ENCODE assay signal across 18 cellular contexts in genomic region chr2:207119048-207119447, GRCh38. TPM values are rescaled to one million over a fixed set of nuclear protein-coding genes. Genes with fewer than 3 reads are reported as not detected.
DNase-seq lines count a peak whose midpoint lies in the region; ATAC-seq, FAIRE-seq and TF ChIP-seq lines count a peak whose summit lies in the region.
"Had no signal": no experiment of that assay in that cellular context is flagged by ENCODE, and none has a peak within 500 bp of the region (broad histone marks: within the 10 kb centered on the region; RNA-seq: fewer than 3 reads in every experiment).

No MANE protein-coding gene starts in this region.

- H3K36me3 ChIP-seq in SK-N-SH (replicated peaks in 1 of 2; ENCODE audit: control insufficient read depth in 1 of 2, insufficient read depth in 2 of 2, low read length in 1 of 2): peaks cover 26 to 46% of the 10 kb centered on the region in 2 experiments
- H3K36me3 ChIP-seq in PC-3 (ENCODE audit: low read depth, low read length): no peaks in the 10 kb centered on the region
- H3K36me3 ChIP-seq in endothelial cell of umbilical vein (ENCODE audit: control insufficient read depth in 2 of 2, extremely low read depth in 1 of 2, insufficient read depth in 2 of 2, low read length in 2 of 2): peaks cover 6 to 7% of the 10 kb centered on the region in 2 experiments
- H3K36me3 ChIP-seq in Peyer's patch: peaks cover 0 to 20% (median 0%) of the 10 kb centered on the region in 3 donors
- H3K36me3 ChIP-seq in tibial nerve: peaks cover 0 to 23% (median 0%) of the 10 kb centered on the region in 3 donors

- H3K4me3 ChIP-seq in SK-N-SH (ENCODE audit: low read depth in 2 of 2, low read length in 1 of 2): no peak overlapping the region
- no peak overlapping the region for H3K4me3 ChIP-seq in PC-3 (ENCODE audit: low read length)
- no peak overlapping the region for H3K4me3 ChIP-seq in endothelial cell of umbilical vein (replicated peaks in 1 of 3; ENCODE audit: insufficient read depth in 1 of 3, low read depth in 1 of 3, low read length in 3 of 3)
- H3K4me3 ChIP-seq in Peyer's patch: no peak overlapping the region
- no peak overlapping the region for H3K4me3 ChIP-seq in tibial nerve
- H3K4me3 ChIP-seq: GM23248 had no signal

- dilution Hi-C loops in endothelial cell of umbilical vein (cut with MboI; ENCODE audit: extremely low pct_ligation_motif_present, low sequenced_read_pairs): no loop called here

- H3K4me1 ChIP-seq in SK-N-SH (ENCODE audit: control insufficient read depth in 1 of 2, insufficient read depth in 2 of 2, low read depth in 1 of 2, low read length in 1 of 2) (peaks cover 39 to 65% of the 10 kb centered on the region in 2 experiments), PC-3 (ENCODE audit: insufficient read depth, low read length) (peaks cover 32% of the 10 kb centered on the region), endothelial cell of umbilical vein (ENCODE audit: control insufficient read depth, extremely low read depth, insufficient read depth, low read length) (peaks cover 46% of the 10 kb centered on the region), Peyer's patch (no peaks in the 10 kb centered on the region), tibial nerve (peaks cover 0 to 70% (median 17%) of the 10 kb centered on the region in 4 donors)

- H3K27me3 Mint-ChIP-seq in osteocyte (ENCODE audit: unreplicated experiment): no peaks in the 10 kb centered on the region

- TF ChIP-seq CTCF in SK-N-SH (IDR thresholded peaks at IDR 0.05) (no peak), PC-3 (conservative IDR thresholded peaks at IDR 0.05; ENCODE audit: low read depth, low read length) (no peak), endothelial cell of umbilical vein (IDR thresholded peaks at IDR 0.05; ENCODE audit: extremely low read depth in 1 of 2, insufficient read depth in 1 of 2, low read depth in 1 of 2, low read length in 2 of 2) (no peak), osteocyte (IDR thresholded peaks at IDR 0.05) (no peak), Peyer's patch (IDR thresholded peaks at IDR 0.05) (no peak), tibial nerve (IDR thresholded peaks at IDR 0.05) (no peak)

- H3K27ac ChIP-seq in SK-N-SH (ENCODE audit: low read depth in 2 of 2, low read length in 1 of 2) (peak overlapping the region; percentile 18 to 51), PC-3 (ENCODE audit: low read length) (no peak overlapping the region), endothelial cell of umbilical vein (ENCODE audit: insufficient read depth, low read depth, low read length) (no peak overlapping the region), Peyer's patch (no peak overlapping the region), tibial nerve (no peak overlapping the region)
- H3K27ac ChIP-seq: GM23248, HL-60 had no signal

- TF ChIP-seq EP300 in SK-N-SH (IDR thresholded peaks at IDR 0.05; ENCODE audit: borderline replicate concordance in 1 of 2, low read depth in 1 of 2, low read length in 1 of 2): no peak
- TF ChIP-seq EP300 in tibial nerve (IDR thresholded peaks at IDR 0.05): no peak

- no peaks in the 10 kb centered on the region for H3K9me2 ChIP-seq in SK-N-SH
- H3K9me2 ChIP-seq in PC-3 (replicated peaks; ENCODE audit: low read length): no peaks in the 10 kb centered on the region

- H3K27ac Mint-ChIP-seq in osteocyte (ENCODE audit: unreplicated experiment): peak overlapping the region; percentile 23
- H3K27ac Mint-ChIP-seq: CD8-positive, alpha-beta T cell had no signal

- H3K9me1 ChIP-seq in endothelial cell of umbilical vein (replicated peaks; ENCODE audit: control insufficient read depth, extremely low read depth, insufficient read depth, low read length): no peaks in the 10 kb centered on the region

- intact Hi-C loops in PC-3 (cut with micrococcal nuclease): no loop called here
- intact Hi-C loops in endothelial cell of umbilical vein (cut with micrococcal nuclease): no loop called here

- CTCF ChIA-PET in SK-N-SH (lab: Yijun Ruan, JAX) (interaction anchor here (0.6 to 2.6 kb wide), 4 partner anchors 13 to 319 kb away, joined by 3 to 7 read pairs (median 3); no protein-coding TSS in a partner anchor), PC-3 (lab: Charles Lee) (no interaction called here), endothelial cell of umbilical vein (lab: Charles Lee) (no interaction called here)

- peaks cover 100% of the 10 kb centered on the region for H4K20me1 ChIP-seq in SK-N-SH (ENCODE audit: insufficient read depth)
- no peaks in the 10 kb centered on the region for H4K20me1 ChIP-seq in PC-3 (ENCODE audit: low read length)
- H4K20me1 ChIP-seq in endothelial cell of umbilical vein (replicated peaks; ENCODE audit: control insufficient read depth, extremely low read depth, insufficient read depth, low read length): no peaks in the 10 kb centered on the region

- ATAC-seq in SK-N-SH treated with all-trans-retinoic acid at 6 μM for 48 hours: no peak
- ATAC-seq in PC-3: peak; percentile 59
- ATAC-seq: CD8-positive, alpha-beta T cell; HCT116 had no signal

- no peaks in the 10 kb centered on the region for H3K27me3 ChIP-seq in SK-N-SH (ENCODE audit: insufficient read depth)
- no peaks in the 10 kb centered on the region for H3K27me3 ChIP-seq in PC-3 (ENCODE audit: low read length)
- H3K27me3 ChIP-seq in endothelial cell of umbilical vein (ENCODE audit: control insufficient read depth in 2 of 2, insufficient read depth in 2 of 2, low read length in 2 of 2): no peaks in the 10 kb centered on the region
- no peaks in the 10 kb centered on the region for H3K27me3 ChIP-seq in Peyer's patch
- H3K27me3 ChIP-seq in tibial nerve: no peaks in the 10 kb centered on the region

- H3K9ac ChIP-seq in SK-N-SH (no peak overlapping the region), PC-3 (ENCODE audit: low read length) (no peak overlapping the region), endothelial cell of umbilical vein (replicated peaks; ENCODE audit: extremely low read depth, insufficient read depth, low read length) (no peak overlapping the region)
- H3K9ac ChIP-seq: GM23248 had no signal

- FAIRE-seq in endothelial cell of umbilical vein (lab: Jason Lieb, UNC): no peak
- FAIRE-seq: A204.1, H54 had no signal

- H3K4me2 ChIP-seq in SK-N-SH (no peak overlapping the region), PC-3 (ENCODE audit: low read length) (no peak overlapping the region), endothelial cell of umbilical vein (ENCODE audit: insufficient read depth, low read length) (no peak overlapping the region)

- H3K36me3 Mint-ChIP-seq in osteocyte (ENCODE audit: unreplicated experiment): peaks cover 31% of the 10 kb centered on the region

- H3K4me1 Mint-ChIP-seq in osteocyte (ENCODE audit: unreplicated experiment): peaks cover 57% of the 10 kb centered on the region

- TF ChIP-seq POLR2A in endothelial cell of umbilical vein (IDR thresholded peaks at IDR 0.05; ENCODE audit: low read depth, low read length) (no peak), Peyer's patch (IDR thresholded peaks at IDR 0.05) (no peak), tibial nerve (IDR thresholded peaks at IDR 0.05) (no peak)

- peaks cover 99% of the 10 kb centered on the region for H3K79me2 ChIP-seq in SK-N-SH (ENCODE audit: insufficient read depth)
- no peaks in the 10 kb centered on the region; the same call in 1 of the 2 replicates for H3K79me2 ChIP-seq in PC-3 (ENCODE audit: low read length)
- peaks cover 91% of the 10 kb centered on the region for H3K79me2 ChIP-seq in endothelial cell of umbilical vein (ENCODE audit: control insufficient read depth, insufficient read depth, low read length)

- H3K9me3 ChIP-seq in SK-N-SH (no peaks in the 10 kb centered on the region), PC-3 (ENCODE audit: low read length) (no peaks in the 10 kb centered on the region), endothelial cell of umbilical vein (replicated peaks; ENCODE audit: control insufficient read depth, insufficient read depth, low read length) (no peaks in the 10 kb centered on the region), Peyer's patch (no peaks in the 10 kb centered on the region), tibial nerve (no peaks in the 10 kb centered on the region)

- no TSS peak for BruUV-seq in PC-3 (replicated peaks; lab: Mats Ljungman, UMichigan)
- BruUV-seq in endothelial cell of umbilical vein (replicated peaks; lab: Mats Ljungman, UMichigan): no TSS peak

- WGBS in SK-N-SH (ENCODE audit: low lambda C conversion rate): 71% methylated on average over 4 of the region's 4 CpGs
- 77 to 78% methylated on average over 4 of the region's 4 CpGs for WGBS in tibial nerve, 2 donors

- DNase-seq in SK-N-SH: no peak
- DNase-seq in PC-3: peak; percentile 54
- DNase-seq in endothelial cell of umbilical vein (ENCODE audit: low read depth, low spot score): no peak
- DNase-seq in osteocyte (ENCODE audit: extremely low spot score, unreplicated experiment): no peak
- no peak for DNase-seq in Peyer's patch
- DNase-seq in tibial nerve (ENCODE audit: low spot score in 2 of 2): no peak
- DNase-seq: CD8-positive, alpha-beta T cell; COR-L47; DMS153; GF-D8; GM23248; IMR-90 had no signal

- TF ChIP-seq RAD21 in SK-N-SH (IDR thresholded peaks at IDR 0.05; ENCODE audit: low read length): no peak

- no peaks in the 10 kb centered on the region for H3K9me3 Mint-ChIP-seq in osteocyte (ENCODE audit: unreplicated experiment)
- H3K9me3 Mint-ChIP-seq: CD14-positive monocyte; CD8-positive, alpha-beta T cell had no signal

- H3K4me3 Mint-ChIP-seq in osteocyte (ENCODE audit: unreplicated experiment): no peak overlapping the region
- H3K4me3 Mint-ChIP-seq: CD14-positive monocyte; CD8-positive, alpha-beta T cell had no signal

- H3F3A ChIP-seq in SK-N-SH (replicated peaks; ENCODE audit: insufficient read depth): peaks cover 27% of the 10 kb centered on the region
- H3F3A ChIP-seq in PC-3 (ENCODE audit: low read length, unreplicated experiment): no peaks in the 10 kb centered on the region

- no peak overlapping the region for H2AFZ ChIP-seq in SK-N-SH (ENCODE audit: low read depth)
- no peak overlapping the region for H2AFZ ChIP-seq in PC-3 (ENCODE audit: low read length)
- no peak overlapping the region for H2AFZ ChIP-seq in endothelial cell of umbilical vein (ENCODE audit: low read depth, low read length)
- H2AFZ ChIP-seq: GM23248 had no signal

- POLR2A ChIA-PET in SK-N-SH (lab: Yijun Ruan, JAX) (no interaction called here), PC-3 (lab: Charles Lee; ENCODE audit: unreplicated experiment) (no interaction called here), endothelial cell of umbilical vein (lab: Charles Lee) (no interaction called here)

RNA-seq across cellular contexts. Expression of gene KLF7, which starts 46.7 kb away (rescaled TPM):
- polyA plus RNA-seq in SK-N-SH (2012; rRNA removed) (7.5 and 12.8 TPM in 2 replicates), endothelial cell of umbilical vein (29.0 and 32.8 TPM in 2 replicates)
- polyA plus RNA-seq in SK-N-SH (2012; cell fraction: cytosol; rRNA removed): 4.9 and 5.2 TPM in 2 replicates
- 12.9 and 16.8 TPM in 2 replicates for polyA plus RNA-seq in SK-N-SH (2012; cell fraction: nucleus; rRNA removed)
- total RNA-seq in PC-3 (2014; rRNA removed) (4.0 and 5.6 TPM in 2 replicates), endothelial cell of umbilical vein (42.9 and 53.7 TPM in 2 replicates), osteocyte (36.7 and 39.8 TPM in 2 replicates), Peyer's patch (10 to 100 TPM; 22.5 to 63.5 (median 37.1) TPM), tibial nerve (10 to 100 TPM; 25.8 to 55.3 (median 37.1) TPM)
- polyA plus RNA-seq in endothelial cell of umbilical vein (2011; cell fraction: cytosol; rRNA removed): 20.1 and 30.8 TPM in 2 replicates
- 73.6 and 75.1 TPM in 2 replicates for polyA plus RNA-seq in endothelial cell of umbilical vein (2011; cell fraction: nucleus; rRNA removed)
- polyA plus RNA-seq in endothelial cell of umbilical vein (2012): 19.7 and 20.4 TPM in 2 replicates
- 81.9 and 86.4 TPM in 2 replicates for polyA minus RNA-seq in endothelial cell of umbilical vein
- 1.2 TPM for polyA minus RNA-seq in endothelial cell of umbilical vein (2011; cell fraction: cytosol; rRNA and poly(A)+ RNA removed)
- polyA minus RNA-seq in endothelial cell of umbilical vein (2011; cell fraction: nucleus; rRNA and poly(A)+ RNA removed): 99.2 and 119 TPM in 2 replicates

Comparison
In these comparisons a context has a peak if more than half of its experiments do, and no peak if none do; other contexts are left out.
1. H3K27ac ChIP-seq: peak in SK-N-SH (2 of 2); none in PC-3 (single experiment), endothelial cell of umbilical vein (single experiment), Peyer's patch (0 of 4) and tibial nerve (0 of 4).